Comparison of ENCODE assay signal across 26 cellular contexts in the genomic region with DNA sequence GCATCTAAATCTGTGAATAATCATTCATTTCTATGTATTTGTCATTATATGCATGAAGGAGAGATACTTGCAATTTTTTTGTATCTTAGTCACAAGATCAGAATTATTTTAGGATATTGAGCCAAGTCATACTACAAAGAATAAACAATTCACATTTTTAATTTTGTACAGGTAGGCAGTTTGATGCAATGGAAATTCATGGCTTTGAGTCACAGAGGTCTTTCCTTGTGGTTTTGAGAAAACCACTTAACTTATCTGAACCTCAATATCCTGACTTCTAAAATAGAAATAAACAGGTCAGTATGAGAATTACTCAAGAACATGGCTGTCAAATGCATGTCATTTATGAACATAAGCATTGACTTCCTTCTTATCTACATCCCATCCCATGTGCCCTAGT.
DNase-seq lines count a peak whose midpoint lies in the region; ATAC-seq and TF ChIP-seq lines count a peak whose summit lies in the region.
"Had no signal": no experiment of that assay in that cellular context is flagged by ENCODE, and none has a peak within 500 bp of the region (broad histone marks: within the 10 kb centered on the region; RNA-seq: fewer than 3 reads in every experiment).

No MANE protein-coding gene starts in this region.

- no peak overlapping the region for H3K4me3 ChIP-seq in adipocyte (ENCODE audit: low read length)
- H3K4me3 ChIP-seq: body of pancreas, gastroesophageal sphincter, prostate gland, SJCRH30 had no signal

- H3K27me3 ChIP-seq in adipocyte (replicated peaks; ENCODE audit: control insufficient read depth, insufficient read depth, low read length) (no peaks in the 10 kb centered on the region), foreskin keratinocyte (no peaks in the 10 kb centered on the region)
- H3K27me3 ChIP-seq: body of pancreas, SJCRH30 had no signal

- H3K9me3 Mint-ChIP-seq in activated CD8-positive, alpha-beta memory T cell treated with anti-CD3 and anti-CD28 coated beads, Interleukin-2, amount 10 ng/mL, durations not matched to agents 7 days and 5 days (ENCODE audit: low read depth) = no peaks in the 10 kb centered on the region
- H3K9me3 Mint-ChIP-seq: activated naive CD4-positive, alpha-beta T cell treated with anti-CD3 and anti-CD28 coated beads for 36 hours; activated T-cell treated with anti-CD3 and anti-CD28 coated beads, Interleukin-2, amount 50 U/mL, for 4 hours; WTC11 had no signal

- CTCF ChIA-PET in activated CD8-positive, alpha-beta memory T cell treated with anti-CD3 and anti-CD28 coated beads, Interleukin-2, amount 10 ng/mL, durations not matched to agents 7 days and 5 days (lab: Charles Lee) = no interaction called here

- no peaks in the 10 kb centered on the region for H3K4me1 Mint-ChIP-seq in activated CD8-positive, alpha-beta memory T cell treated with anti-CD3 and anti-CD28 coated beads, Interleukin-2, amount 10 ng/mL, durations not matched to agents 7 days and 5 days

- H3K4me3 Mint-ChIP-seq in activated CD8-positive, alpha-beta memory T cell treated with anti-CD3 and anti-CD28 coated beads, Interleukin-2, amount 10 ng/mL, durations not matched to agents 7 days and 5 days = no peak overlapping the region
- H3K4me3 Mint-ChIP-seq: activated CD8-positive, alpha-beta T cell treated with anti-CD3 and anti-CD28 coated beads for 36 hours; activated naive CD4-positive, alpha-beta T cell treated with anti-CD3 and anti-CD28 coated beads for 36 hours; activated T-cell treated with anti-CD3 and anti-CD28 coated beads, Interleukin-2, amount 50 U/mL, for 4 hours; dendritic cell treated with granulocyte-macrophage colony-stimulating factor and Interleukin-4, amounts not matched to agents 40 ng/mL and 50 ng/mL, for 4 days; neural crest cell; WTC11 had no signal

- peak; percentile 52 for ATAC-seq in HG03378 (IDR thresholded peaks at IDR 0.05; ENCODE audit: unreplicated experiment)
- peak; percentile 62 for ATAC-seq in foreskin keratinocyte
- no peak for ATAC-seq in HG02798 (IDR thresholded peaks at IDR 0.05; ENCODE audit: poor library complexity, unreplicated experiment)
- no peak for ATAC-seq in activated CD8-positive, alpha-beta memory T cell treated with anti-CD3 and anti-CD28 coated beads, Interleukin-2, amount 10 ng/mL, durations not matched to agents 7 days and 5 days
- ATAC-seq: activated CD8-positive, alpha-beta T cell treated with anti-CD3 and anti-CD28 coated beads for 36 hours; activated T-cell treated with anti-CD3 and anti-CD28 coated beads, Interleukin-2, amount 50 U/mL, for 4 hours; body of pancreas; gastroesophageal sphincter; WTC11 had no signal

- DNase-seq in Daoy (ENCODE audit: low read depth) (peak; percentile 27), adipocyte (ENCODE audit: low read depth) (peak; percentile 2), foreskin keratinocyte (peak; percentile 88 to 95), SKM-1 treated with dmso at 0.1 percent for 144 hours (lab: John Stamatoyannopoulos, UW; ENCODE audit: unreplicated experiment) (no peak)
- no peak for DNase-seq in activated CD8-positive, alpha-beta memory T cell treated with anti-CD3 and anti-CD28 coated beads, Interleukin-2, amount 10 ng/mL, durations not matched to agents 7 days and 5 days
- DNase-seq in stimulated activated CD4-positive, alpha-beta T cell treated with anti-CD3 and anti-CD28 coated beads, Interleukin-4, amount 100 ng/mL, for 4 hours = no peak
- DNase-seq: activated CD8-positive, alpha-beta T cell treated with anti-CD3 and anti-CD28 coated beads for 36 hours; activated naive CD4-positive, alpha-beta T cell treated with anti-CD3 and anti-CD28 coated beads for 36 hours; activated T-cell treated with anti-CD3 and anti-CD28 coated beads, Interleukin-2, amount 50 U/mL, for 4 hours; body of pancreas; DMS 273 treated with DMSO at 0.1 percent for 48 hours; Karpas-422; midbrain; NCI-H1092 treated with DMSO at 0.1 percent for 48 hours; NCI-H2107; NCI-H524 treated with DMSO at 0.1 percent for 48 hours; SJCRH30; small intestine; substantia nigra had no signal

- peak overlapping the region; percentile 79 for H3K27ac ChIP-seq in foreskin keratinocyte
- H3K27ac ChIP-seq: body of pancreas, gastroesophageal sphincter, prostate gland, SJCRH30 had no signal

- H3K27me3 Mint-ChIP-seq in activated CD8-positive, alpha-beta memory T cell treated with anti-CD3 and anti-CD28 coated beads, Interleukin-2, amount 10 ng/mL, durations not matched to agents 7 days and 5 days = no peaks in the 10 kb centered on the region
- H3K27me3 Mint-ChIP-seq: dendritic cell treated with granulocyte-macrophage colony-stimulating factor and Interleukin-4, amounts not matched to agents 40 ng/mL and 50 ng/mL, for 4 days had no signal

- H3K36me3 ChIP-seq in adipocyte (ENCODE audit: control insufficient read depth, insufficient read depth, low read length, severe bottlenecking) = no peaks in the 10 kb centered on the region
- H3K36me3 ChIP-seq: gastroesophageal sphincter, prostate gland, SJCRH30 had no signal

- no peaks in the 10 kb centered on the region for H3K9me3 ChIP-seq in adipocyte (ENCODE audit: control insufficient read depth, low read length)
- H3K9me3 ChIP-seq: body of pancreas, gastroesophageal sphincter, prostate gland, SJCRH30 had no signal

- no peak overlapping the region for H3K9ac ChIP-seq in adipocyte (ENCODE audit: low read length)

- no peaks in the 10 kb centered on the region for H3K36me3 Mint-ChIP-seq in activated CD8-positive, alpha-beta memory T cell treated with anti-CD3 and anti-CD28 coated beads, Interleukin-2, amount 10 ng/mL, durations not matched to agents 7 days and 5 days
- H3K36me3 Mint-ChIP-seq: WTC11 had no signal

- TF ChIP-seq CTCF in foreskin keratinocyte (conservative IDR thresholded peaks at IDR 0.05) = no peak

- H3K4me1 ChIP-seq in adipocyte (ENCODE audit: control insufficient read depth, insufficient read depth, low read length) (peaks cover 21% of the 10 kb centered on the region), foreskin keratinocyte (peaks cover 19% of the 10 kb centered on the region)
- H3K4me1 ChIP-seq: body of pancreas, gastroesophageal sphincter, prostate gland, SJCRH30 had no signal

- H3K27ac Mint-ChIP-seq in activated CD8-positive, alpha-beta memory T cell treated with anti-CD3 and anti-CD28 coated beads, Interleukin-2, amount 10 ng/mL, durations not matched to agents 7 days and 5 days = no peak overlapping the region
- H3K27ac Mint-ChIP-seq: activated naive CD4-positive, alpha-beta T cell treated with anti-CD3 and anti-CD28 coated beads for 36 hours; dendritic cell treated with granulocyte-macrophage colony-stimulating factor and Interleukin-4, amounts not matched to agents 40 ng/mL and 50 ng/mL, for 4 days; WTC11 had no signal

Comparison
In these comparisons a context has a peak if more than half of its experiments do, and no peak if none do; other contexts are left out.
1. DNase-seq: peak in Daoy (single experiment), adipocyte (single experiment) and foreskin keratinocyte (2 of 2); none in SKM-1 treated with dmso at 0.1 percent for 144 hours (single experiment), activated CD8-positive, alpha-beta memory T cell treated with anti-CD3 and anti-CD28 coated beads, Interleukin-2, amount 10 ng/mL, durations not matched to agents 7 days and 5 days (single experiment) and stimulated activated CD4-positive, alpha-beta T cell treated with anti-CD3 and anti-CD28 coated beads, Interleukin-4, amount 100 ng/mL, for 4 hours (0 of 2).
2. ATAC-seq: peak in HG03378 (single experiment) and foreskin keratinocyte (single experiment); none in HG02798 (single experiment) and activated CD8-positive, alpha-beta memory T cell treated with anti-CD3 and anti-CD28 coated beads, Interleukin-2, amount 10 ng/mL, durations not matched to agents 7 days and 5 days (single experiment).